6 cellular contexts compared by ENCODE assay signal in the genomic region with DNA sequence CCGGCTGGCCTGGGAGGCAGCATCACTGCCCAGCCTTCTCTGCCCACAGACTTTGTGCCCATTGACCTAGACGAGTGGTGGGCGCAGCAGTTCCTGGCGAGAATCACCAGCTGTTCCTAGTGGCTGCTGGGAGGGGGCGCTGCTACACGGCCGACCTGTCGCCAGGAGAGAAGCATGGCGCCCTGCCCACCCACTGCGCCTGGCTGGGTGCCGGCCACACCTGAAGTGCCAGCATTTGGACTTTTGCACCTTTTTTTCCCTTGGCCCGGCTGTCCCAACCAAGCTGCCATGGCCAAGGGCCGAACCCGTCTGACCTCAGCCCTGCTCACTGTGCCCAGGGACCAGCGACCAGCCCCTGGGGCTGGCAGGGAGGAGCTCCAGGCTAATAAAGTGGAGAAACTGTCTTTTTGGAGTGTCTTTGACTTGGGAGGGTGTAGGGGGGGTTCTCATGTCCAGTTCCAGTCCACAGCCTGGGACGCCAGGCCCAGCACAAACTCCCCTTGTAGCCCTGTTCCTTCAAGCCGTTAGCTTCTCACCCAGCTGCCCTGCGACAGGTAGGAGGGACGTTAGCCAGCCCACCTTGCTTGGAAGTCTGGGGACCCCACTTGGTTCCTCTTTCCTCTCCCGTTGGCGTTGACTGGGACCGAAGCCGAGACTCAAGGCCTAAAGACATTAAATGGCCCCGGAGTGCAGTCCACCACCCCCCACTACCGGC. TPM values are rescaled to one million over a fixed set of nuclear protein-coding genes. Genes with fewer than 3 reads are reported as not detected.
DNase-seq lines count a peak whose midpoint lies in the region; TF ChIP-seq lines count a peak whose summit lies in the region.

No MANE protein-coding gene starts in this region.

- peak overlapping the region; percentile 96 for H3K27ac ChIP-seq in 22Rv1
- H3K27ac ChIP-seq in right atrium auricular region, result peak overlapping the region; percentile 88 to 92
- H3K27ac ChIP-seq in stomach smooth muscle (ENCODE audit: low read length), result peak overlapping the region; percentile 80

- H3K4me3 ChIP-seq in right atrium auricular region (peak overlapping the region; percentile 68 to 88), stomach smooth muscle (ENCODE audit: low read length in 2 of 2) (peak overlapping the region; percentile 76 to 78)

- H3K4me1 ChIP-seq in right atrium auricular region, result peaks cover 0 to 61% of the 10 kb centered on the region in 2 donors
- H3K4me1 ChIP-seq in stomach smooth muscle (ENCODE audit: control insufficient read depth, insufficient read depth, low read length), result peaks cover 38% of the 10 kb centered on the region

- TF ChIP-seq CTCF in 22Rv1 (IDR thresholded peaks at IDR 0.05) (peak; percentile 90), right atrium auricular region (IDR thresholded peaks at IDR 0.05) (no peak)

- H3K9me3 ChIP-seq in right atrium auricular region, result no peaks in the 10 kb centered on the region
- no peaks in the 10 kb centered on the region for H3K9me3 ChIP-seq in stomach smooth muscle (ENCODE audit: control insufficient read depth in 2 of 2, low read length in 2 of 2)

- peak overlapping the region; percentile 84 to 93 for H3K9ac ChIP-seq in stomach smooth muscle (ENCODE audit: low read length in 2 of 2)

- DNase-seq in HK-2 (ENCODE audit: unreplicated experiment) (peak; percentile 57), UCSD-AML1 (lab: John Stamatoyannopoulos, UW; ENCODE audit: unreplicated experiment) (peak; percentile 59), right atrium auricular region (ENCODE audit: low spot score) (no peak), middle frontal gyrus (ENCODE audit: extremely low spot score, low spot score) (no peak)

- H3K36me3 ChIP-seq in right atrium auricular region (no peaks in the 10 kb centered on the region), stomach smooth muscle (ENCODE audit: control insufficient read depth in 2 of 2, insufficient read depth in 2 of 2, low read length in 2 of 2) (no peaks in the 10 kb centered on the region)

- H3K27me3 ChIP-seq in right atrium auricular region, result no peaks in the 10 kb centered on the region
- no peaks in the 10 kb centered on the region for H3K27me3 ChIP-seq in stomach smooth muscle (ENCODE audit: control insufficient read depth in 1 of 2, insufficient read depth in 2 of 2, low read length in 2 of 2)

RNA-seq across cellular contexts. Expression of a gene that starts 0.9 kb away (rescaled TPM):
- total RNA-seq in right atrium auricular region, result 1 to 10 TPM; 3.0 to 5.7 TPM

RNA-seq across cellular contexts. Expression of a gene that starts 6.6 kb away (rescaled TPM):
- total RNA-seq in right atrium auricular region, result 100 to 1,000 TPM; 110 to 121 TPM

RNA-seq across cellular contexts. Expression of a gene that starts 12.1 kb away (rescaled TPM):
- 100 to 1,000 TPM; 103 to 137 TPM for total RNA-seq in right atrium auricular region

RNA-seq across cellular contexts. Expression of a gene that starts 17.4 kb away (rescaled TPM):
- under 1 TPM; 0.52 to 0.71 TPM for total RNA-seq in right atrium auricular region

RNA-seq across cellular contexts. Expression of a gene that starts 19.7 kb away (rescaled TPM):
- 10 to 100 TPM; 37.8 to 42.8 TPM for total RNA-seq in right atrium auricular region

Comparison
In these comparisons a context has a peak if more than half of its experiments do, and no peak if none do; other contexts are left out.
1. DNase-seq: peak in HK-2 (single experiment) and UCSD-AML1 (single experiment); none in right atrium auricular region (single experiment) and middle frontal gyrus (single experiment).
2. Peak in every context shown above with its lines, with median percentiles within 50 percentile points of each other: H3K27ac ChIP-seq.